ENCODE assay signal across 16 cellular contexts in genomic region chr16:22291860-22292692, GRCh38. TPM values are rescaled to one million over a fixed set of nuclear protein-coding genes. Genes with fewer than 3 reads are reported as not detected.
DNase-seq lines count a peak whose midpoint lies in the region; ATAC-seq and TF ChIP-seq lines count a peak whose summit lies in the region.
"Had no signal": no experiment of that assay in that cellular context is flagged by ENCODE, and none has a peak within 500 bp of the region (broad histone marks: within the 10 kb centered on the region; RNA-seq: fewer than 3 reads in every experiment).

No MANE protein-coding gene starts in this region.

- TF ChIP-seq CTCF in astrocyte of the spinal cord (IDR thresholded peaks at IDR 0.05; ENCODE audit: low read depth, low read length) (no peak), osteoblast (IDR thresholded peaks at IDR 0.05; ENCODE audit: extremely low read depth, low read depth, low read length) (no peak)

- H3K23ac ChIP-seq in mesenchymal stem cell (ENCODE audit: low read length in 2 of 2), result no peak overlapping the region

- H3K79me1 ChIP-seq in mesenchymal stem cell (replicated peaks; ENCODE audit: low read length, poor library complexity, severe bottlenecking), result no peaks in the 10 kb centered on the region

- no peak overlapping the region for H2BK15ac ChIP-seq in mesenchymal stem cell (ENCODE audit: low read depth, poor library complexity, severe bottlenecking)

- H3K27ac ChIP-seq in GM23248 (peak overlapping the region; percentile 39; the same call in 1 of the 2 replicates), mesenchymal stem cell (ENCODE audit: low read length, poor library complexity, severe bottlenecking) (no peak overlapping the region), osteoblast (ENCODE audit: low read depth, low read length) (no peak overlapping the region)
- H3K27ac ChIP-seq: tibial artery had no signal

- H2BK5ac ChIP-seq in mesenchymal stem cell (ENCODE audit: low read depth, low read length, poor library complexity, severe bottlenecking), result no peak overlapping the region

- no peak overlapping the region for H2AK5ac ChIP-seq in mesenchymal stem cell (ENCODE audit: low read length, severe bottlenecking)

- in situ Hi-C loops in GM23248 (cut with MboI) (no loop called here), KBM-7 (cut with MboI; ENCODE audit: low pct_unique_long_range_greater_than_20kb, low sequenced_read_pairs) (no loop called here), astrocyte of the spinal cord (cut with HindIII; ENCODE audit: low sequenced_read_pairs) (no loop called here)

- H3K9me3 ChIP-seq in GM23248 (ENCODE audit: low read depth) (no peaks in the 10 kb centered on the region), mesenchymal stem cell (ENCODE audit: control insufficient read depth, low read length) (no peaks in the 10 kb centered on the region), osteoblast (ENCODE audit: low read depth, low read length) (no peaks in the 10 kb centered on the region)
- H3K9me3 ChIP-seq: tibial artery had no signal

- DNase-seq in GM23248 (peak; percentile 32), KBM-7 (peak; percentile 19), astrocyte of the spinal cord (ENCODE audit: low read depth, low spot score) (peak; percentile 35), mesenchymal stem cell (peak; percentile 52), osteoblast (ENCODE audit: insufficient read length, low spot score, missing footprints) (no peak), NCI-H774 (lab: John Stamatoyannopoulos, UW) (no peak)
- DNase-seq: activated CD4-positive, alpha-beta T cell treated with anti-CD3 and anti-CD28 coated beads for 48 hours; activated naive CD4-positive, alpha-beta T cell treated with anti-CD3 and anti-CD28 coated beads, Interleukin-2, amount 50 U/mL, for 16 hours; CD4-positive, alpha-beta memory T cell; central memory CD4-positive, alpha-beta T cell; nucleus accumbens; SHP77 treated with DMSO at 0.1 percent for 48 hours; stimulated activated CD4-positive, alpha-beta T cell treated with anti-CD3 and anti-CD28 coated beads, Interleukin-4, amount 100 ng/mL, for 4 hours; T-helper 9 cell; tibial artery had no signal

- no peak for ATAC-seq in HG03095 (IDR thresholded peaks at IDR 0.05; ENCODE audit: unreplicated experiment)

- H2AFZ ChIP-seq in GM23248 (peak overlapping the region; percentile 58), mesenchymal stem cell (ENCODE audit: low read depth, low read length) (no peak overlapping the region), osteoblast (ENCODE audit: low read length) (no peak overlapping the region)

- H3K4me3 ChIP-seq in GM23248 (no peak overlapping the region), astrocyte of the spinal cord (ENCODE audit: low read depth, low read length) (no peak overlapping the region), mesenchymal stem cell (ENCODE audit: insufficient read depth in 1 of 2, low read depth in 1 of 2, low read length in 2 of 2) (no peak overlapping the region), osteoblast (ENCODE audit: insufficient read depth, low read length) (no peak overlapping the region)
- H3K4me3 ChIP-seq: tibial artery had no signal

- H4K20me1 ChIP-seq in GM23248 (ENCODE audit: insufficient read depth), result no peaks in the 10 kb centered on the region
- no peaks in the 10 kb centered on the region for H4K20me1 ChIP-seq in osteoblast (ENCODE audit: insufficient read depth, low read length)

- no peak overlapping the region for H4K91ac ChIP-seq in mesenchymal stem cell (ENCODE audit: low read length)

- peak overlapping the region in 1 of 2 experiments; percentile 49 for H3K14ac ChIP-seq in mesenchymal stem cell (ENCODE audit: low read length in 2 of 2)

- H3K18ac ChIP-seq in mesenchymal stem cell (ENCODE audit: low read depth in 1 of 2, low read length in 2 of 2), result no peak overlapping the region

- H3K4me2 ChIP-seq in GM23248 (ENCODE audit: unreplicated experiment) (no peak overlapping the region), mesenchymal stem cell (ENCODE audit: low read length, poor library complexity, severe bottlenecking) (no peak overlapping the region), osteoblast (ENCODE audit: insufficient read depth, low read length) (no peak overlapping the region)

- H2BK12ac ChIP-seq in mesenchymal stem cell (ENCODE audit: low read length in 2 of 2), result no peak overlapping the region

- 0 out of 2 replicates have a peak, but pooled peaks cover 3% of the 10 kb centered on the region for H3K36me3 ChIP-seq in GM23248 (ENCODE audit: low read depth)
- H3K36me3 ChIP-seq in mesenchymal stem cell (ENCODE audit: control insufficient read depth in 1 of 2, insufficient read depth in 2 of 2, low read depth in 1 of 2, low read length in 2 of 2), result no peaks in the 10 kb centered on the region
- H3K36me3 ChIP-seq in osteoblast (ENCODE audit: insufficient read depth, low read length), result no peaks in the 10 kb centered on the region
- H3K36me3 ChIP-seq: tibial artery had no signal

- H3K27me3 ChIP-seq in GM23248 (replicated peaks; ENCODE audit: insufficient read depth) (no peaks in the 10 kb centered on the region), mesenchymal stem cell (ENCODE audit: control insufficient read depth in 1 of 2, insufficient read depth in 1 of 2, low read length in 2 of 2) (no peaks in the 10 kb centered on the region), osteoblast (ENCODE audit: insufficient read depth, low read length) (no peaks in the 10 kb centered on the region)
- H3K27me3 ChIP-seq: tibial artery had no signal

- H3K9me2 ChIP-seq in GM23248 (ENCODE audit: insufficient read depth), result no peaks in the 10 kb centered on the region

- no peak overlapping the region for H4K8ac ChIP-seq in mesenchymal stem cell (ENCODE audit: low read length)

- H3K9ac ChIP-seq in GM23248 (no peak overlapping the region), mesenchymal stem cell (ENCODE audit: low read length) (no peak overlapping the region)

- H2BK120ac ChIP-seq in mesenchymal stem cell (ENCODE audit: low read depth, low read length), result no peak overlapping the region

- no peaks in the 10 kb centered on the region for H3K79me2 ChIP-seq in GM23248 (ENCODE audit: insufficient read depth)
- no peaks in the 10 kb centered on the region for H3K79me2 ChIP-seq in osteoblast (ENCODE audit: insufficient read depth, low read length)

- H3F3A ChIP-seq in GM23248 (ENCODE audit: insufficient read depth), result 0 out of 2 replicates have a peak, but pooled peaks cover 6% of the 10 kb centered on the region

- no peak overlapping the region for H3K4ac ChIP-seq in mesenchymal stem cell (ENCODE audit: low read depth in 1 of 2, low read length in 2 of 2)

- 55 to 58% methylated on average over 4 of the region's 4 CpGs for WGBS in GM23248 (ENCODE audit: low coverage in 1 of 2, low lambda C conversion rate in 2 of 2, missing lambda C conversion rate in 2 of 2), 2 experiments
- 73% methylated on average over 4 of the region's 4 CpGs for WGBS in mesenchymal stem cell

- H3K4me1 ChIP-seq in GM23248 (ENCODE audit: insufficient read depth) (no peaks in the 10 kb centered on the region; the same call in 1 of the 2 replicates), mesenchymal stem cell (ENCODE audit: control insufficient read depth, insufficient read depth, low read depth, low read length) (peaks cover 2% of the 10 kb centered on the region), osteoblast (ENCODE audit: insufficient read depth, low read length) (peaks cover 3% of the 10 kb centered on the region)

RNA-seq across cellular contexts. Expression of gene POLR3E, which starts 5.1 kb away (rescaled TPM):
- total RNA-seq in GM23248 (2014; rRNA removed; shearing (Covaris generic)), result 20.8 and 27.1 TPM in 2 replicates
- 12.4 and 14.0 TPM in 2 replicates for polyA plus RNA-seq in GM23248 (2016; fragmentation: Nextera tagmentation; extraction: Ambion mirVana)
- 18.4 TPM for polyA plus RNA-seq in mesenchymal stem cell (2013, experiment 1 of 2)
- 16.8 TPM for polyA plus RNA-seq in mesenchymal stem cell (2013, experiment 2 of 2)
- total RNA-seq in osteoblast, result 19.2 and 19.4 TPM in 2 replicates

Comparison
In these comparisons a context has a peak if more than half of its experiments do, and no peak if none do; other contexts are left out.
1. DNase-seq: peak in GM23248 (single experiment), KBM-7 (single experiment), astrocyte of the spinal cord (single experiment) and mesenchymal stem cell (single experiment); none in osteoblast (single experiment) and NCI-H774 (single experiment).